1 cellular context compared by ENCODE assay signal in genomic region chr4:4541040-4541631, GRCh38.
A peak's percentile ranks its signal among the peaks of the same experiment; 100 is the strongest.
TF ChIP-seq lines count a peak whose summit lies in the region.

No MANE protein-coding gene starts in this region.

TF ChIP-seq in GM12878, 131 proteins besides CTCF, POLR2A, EP300 and RAD21 (continued from another document):
- TF ChIP-seq SPI1 (IDR thresholded peaks at IDR 0.05; ENCODE audit: borderline replicate concordance, insufficient read depth, low read depth, low read length): peak; percentile 73
- TF ChIP-seq FOXK2 (IDR thresholded peaks at IDR 0.05): no peak
- no peak for TF ChIP-seq BACH1 (IDR thresholded peaks at IDR 0.05; ENCODE audit: borderline replicate concordance)
- peak; percentile 77 for TF ChIP-seq CREB1 (IDR thresholded peaks at IDR 0.05; ENCODE audit: low read depth)
- TF ChIP-seq RUNX3 (IDR thresholded peaks at IDR 0.05; ENCODE audit: low read length): peak; percentile 52
- TF ChIP-seq USF1 (IDR thresholded peaks at IDR 0.05; ENCODE audit: borderline replicate concordance, extremely low read length, insufficient read depth, low read depth, low read length): no peak
- TF ChIP-seq EED (IDR thresholded peaks at IDR 0.05; ENCODE audit: low read depth): 0 out of 2 replicates have a peak, but pooled peaks have one; percentile 17
- TF ChIP-seq SMAD1 (IDR thresholded peaks at IDR 0.05; ENCODE audit: low read depth, partially characterized antibody): peak; percentile 42
- TF ChIP-seq SRF (IDR thresholded peaks at IDR 0.05; ENCODE audit: low read depth in 2 of 2, low read length in 2 of 2): peak; percentile 33 to 63; a peak in 3 of 4 replicates
- TF ChIP-seq ATF7 (IDR thresholded peaks at IDR 0.05; ENCODE audit: low read depth): 0 out of 2 replicates have a peak, but pooled peaks have one; percentile 29
- TF ChIP-seq IKZF2 (IDR thresholded peaks at IDR 0.05): peak in 1 of 2 experiments; percentile 46; a peak in 2 of 4 replicates
- TF ChIP-seq SKIL (IDR thresholded peaks at IDR 0.05; ENCODE audit: low read depth, poor library complexity, severe bottlenecking): peak; percentile 21
- peak; percentile 76 for TF ChIP-seq ZNF24 (IDR thresholded peaks at IDR 0.05)
- TF ChIP-seq BCLAF1 (IDR thresholded peaks at IDR 0.05): no peak
- TF ChIP-seq SP1 (IDR thresholded peaks at IDR 0.05; ENCODE audit: low read depth, low read length): peak; percentile 21
